In genomic region chr13:75391432-75392100, GRCh38 we compare ENCODE assay signal across 21 cellular contexts.
DNase-seq lines count a peak whose midpoint lies in the region; ATAC-seq and TF ChIP-seq lines count a peak whose summit lies in the region.
"Had no signal": no experiment of that assay in that cellular context is flagged by ENCODE, and none has a peak within 500 bp of the region (broad histone marks: within the 10 kb centered on the region; RNA-seq: fewer than 3 reads in every experiment).

No MANE protein-coding gene starts in this region.

- H3K27me3 ChIP-seq in IMR-90 (ENCODE audit: control insufficient read depth, insufficient read depth, low read length) (no peaks in the 10 kb centered on the region), right cardiac atrium (ENCODE audit: control insufficient read depth, insufficient read depth) (no peaks in the 10 kb centered on the region)
- H3K27me3 ChIP-seq: testis had no signal

- no peak for TF ChIP-seq POLR2A in IMR-90 (IDR thresholded peaks at IDR 0.05; ENCODE audit: low read depth, low read length)

- no peak overlapping the region for H4K8ac ChIP-seq in IMR-90 (ENCODE audit: low read depth in 2 of 2, low read length in 2 of 2)

- H3K9me3 ChIP-seq in IMR-90 (ENCODE audit: control insufficient read depth, insufficient read depth, low read length), result no peaks in the 10 kb centered on the region
- no peaks in the 10 kb centered on the region for H3K9me3 ChIP-seq in right cardiac atrium (ENCODE audit: control insufficient read depth, low read length)
- H3K9me3 ChIP-seq: prostate gland, testis had no signal

- H3K9me1 ChIP-seq in IMR-90 (ENCODE audit: insufficient read depth, low read length), result no peaks in the 10 kb centered on the region; the same call in 1 of the 2 replicates

- 86% methylated on average over 3 of the region's 3 CpGs; no CpG with 5 or more reads in 1 of the 2 experiments for WGBS in IMR-90 (ENCODE audit: extremely low coverage in 2 of 2, insufficient read length in 1 of 2), 2 experiments
- 83% methylated on average over 3 of the region's 3 CpGs for WGBS in right cardiac atrium

- in situ Hi-C loops in IMR-90 (cut with MboI; ENCODE audit: low sequenced_read_pairs), result no loop called here

- CTCF ChIA-PET in IMR-90 (lab: Yijun Ruan, JAX), result no interaction called here

- no peak overlapping the region for H2BK5ac ChIP-seq in IMR-90 (ENCODE audit: low read depth, low read length, poor library complexity, severe bottlenecking)

- no peak overlapping the region for H4K5ac ChIP-seq in IMR-90 (ENCODE audit: low read depth, low read length)

- no peak overlapping the region for H2BK15ac ChIP-seq in IMR-90 (ENCODE audit: low read depth, low read length)

- H3K56ac ChIP-seq in IMR-90 (ENCODE audit: extremely low read depth, insufficient read depth, low read length), result no peak overlapping the region

- DNase-seq in IMR-90 (peak; percentile 30), right cardiac atrium (no peak), OCI-M2 (lab: John Stamatoyannopoulos, UW; ENCODE audit: unreplicated experiment) (no peak), NCI-H187 (lab: John Stamatoyannopoulos, UW) (no peak), HFFc6 (no peak)
- DNase-seq in activated effector memory CD4-positive, alpha-beta T cell treated with anti-CD3 and anti-CD28 coated beads, Interleukin-2, amount 50 U/mL, for 16 hours, result no peak
- DNase-seq: activated naive CD4-positive, alpha-beta T cell treated with anti-CD3 and anti-CD28 coated beads, Interleukin-2, amount 10 ng/mL, durations not matched to agents 7 days and 5 days; activated T-cell treated with anti-CD3 and anti-CD28 coated beads, Interleukin-2, amount 50 U/mL, for 1 hour; COR-L47; hypothalamus; kidney; mesendoderm; NCI-H446; nephron progenitor cell; stimulated activated CD8-positive, alpha-beta memory T cell treated with anti-CD3 and anti-CD28 coated beads, Interleukin-4, amount 100 ng/mL, for 48 hours; testis had no signal

- ATAC-seq in GM18858 (IDR thresholded peaks at IDR 0.05; ENCODE audit: unreplicated experiment), result peak; percentile 31
- peak; percentile 42 for ATAC-seq in GM21717 (IDR thresholded peaks at IDR 0.05; ENCODE audit: unreplicated experiment)
- ATAC-seq in IMR-90 (ENCODE audit: low read depth), result peak; percentile 57
- peak; percentile 37 to 39 for ATAC-seq in right cardiac atrium
- ATAC-seq: GM23338 had no signal

- H3K4me1 Mint-ChIP-seq in HFFc6 (ENCODE audit: low read depth), result peaks cover 12% of the 10 kb centered on the region
- H3K4me1 Mint-ChIP-seq: activated naive CD4-positive, alpha-beta T cell treated with anti-CD3 and anti-CD28 coated beads, Interleukin-2, amount 10 ng/mL, durations not matched to agents 7 days and 5 days; nephron progenitor cell had no signal

- no peak overlapping the region for H3K27ac Mint-ChIP-seq in HFFc6
- H3K27ac Mint-ChIP-seq: activated naive CD4-positive, alpha-beta T cell treated with anti-CD3 and anti-CD28 coated beads, Interleukin-2, amount 10 ng/mL, durations not matched to agents 7 days and 5 days; GM23338; nephron progenitor cell had no signal

- H2AK9ac ChIP-seq in IMR-90 (replicated peaks; ENCODE audit: low read depth, low read length, poor library complexity), result no peak overlapping the region

- no peak for TF ChIP-seq RAD21 in IMR-90 (IDR thresholded peaks at IDR 0.05; ENCODE audit: low read length)

- H3K4me3 Mint-ChIP-seq in HFFc6, result no peak overlapping the region
- H3K4me3 Mint-ChIP-seq: activated naive CD4-positive, alpha-beta T cell treated with anti-CD3 and anti-CD28 coated beads, Interleukin-2, amount 10 ng/mL, durations not matched to agents 7 days and 5 days; GM23338; nephron progenitor cell had no signal

- no peaks in the 10 kb centered on the region for H4K20me1 ChIP-seq in IMR-90 (ENCODE audit: insufficient read depth, low read length)

- H2BK20ac ChIP-seq in IMR-90 (ENCODE audit: low read depth, low read length), result no peak overlapping the region

- 0 out of 2 replicates have a peak overlapping the region, but pooled peaks have one; percentile 14 for H3K14ac ChIP-seq in IMR-90 (replicated peaks; ENCODE audit: low read depth, low read length)

- intact Hi-C loops in IMR-90 (cut with micrococcal nuclease) (no loop called here), right cardiac atrium (cut with DNase I) (no loop called here)

- H3K27ac ChIP-seq in IMR-90 (ENCODE audit: insufficient read depth, low read length) (no peak overlapping the region), right cardiac atrium (ENCODE audit: low read length) (peak overlapping the region; percentile 14)
- H3K27ac ChIP-seq: prostate gland, testis had no signal

- no peaks in the 10 kb centered on the region for H3K36me3 ChIP-seq in IMR-90 (ENCODE audit: control insufficient read depth, insufficient read depth, low read length)
- H3K36me3 ChIP-seq: prostate gland had no signal

- H2AFZ ChIP-seq in IMR-90 (replicated peaks; ENCODE audit: low read length, poor library complexity), result no peak overlapping the region
- H2AFZ ChIP-seq: GM23338 had no signal

- H3K79me1 ChIP-seq in IMR-90 (ENCODE audit: low read depth in 1 of 2, low read length in 2 of 2), result peaks cover 0 to 2% of the 10 kb centered on the region in 2 experiments; a peak in 2 of 4 replicates

- H3K23ac ChIP-seq in IMR-90 (ENCODE audit: low read depth, low read length), result no peak overlapping the region

- TF ChIP-seq CTCF in IMR-90 (conservative IDR thresholded peaks at IDR 0.05; ENCODE audit: low read depth, low read length) (no peak), HFFc6 (IDR thresholded peaks at IDR 0.05) (no peak)

- H3K4me2 ChIP-seq in IMR-90 (ENCODE audit: low read depth, low read length), result no peak overlapping the region
- H3K4me2 ChIP-seq: GM23338, smooth muscle cell had no signal

- no TSS peak for BruUV-seq in IMR-90 (replicated peaks; lab: Mats Ljungman, UMichigan)

- no peak overlapping the region for H3K4me3 ChIP-seq in IMR-90 (ENCODE audit: insufficient read depth, low read depth, low read length)
- no peak overlapping the region for H3K4me3 ChIP-seq in right cardiac atrium (ENCODE audit: low read length)
- H3K4me3 ChIP-seq: GM23338, prostate gland, smooth muscle cell, testis had no signal

- H3K9me3 Mint-ChIP-seq in HFFc6, result no peaks in the 10 kb centered on the region
- H3K9me3 Mint-ChIP-seq: activated naive CD4-positive, alpha-beta T cell treated with anti-CD3 and anti-CD28 coated beads, Interleukin-2, amount 10 ng/mL, durations not matched to agents 7 days and 5 days; GM23338 had no signal

- H2BK120ac ChIP-seq in IMR-90 (ENCODE audit: low read depth, low read length), result no peak overlapping the region

- no peaks in the 10 kb centered on the region for H3K36me3 Mint-ChIP-seq in HFFc6 (ENCODE audit: low read depth)
- H3K36me3 Mint-ChIP-seq: activated naive CD4-positive, alpha-beta T cell treated with anti-CD3 and anti-CD28 coated beads, Interleukin-2, amount 10 ng/mL, durations not matched to agents 7 days and 5 days had no signal

- no peak overlapping the region for H3K4ac ChIP-seq in IMR-90 (ENCODE audit: low read depth, low read length)

- H4K91ac ChIP-seq in IMR-90 (ENCODE audit: insufficient read depth, low read depth, low read length), result no peak overlapping the region

- H3K9ac ChIP-seq in IMR-90 (ENCODE audit: low read depth, low read length), result no peak overlapping the region

- peaks cover 2% of the 10 kb centered on the region; the same call in 1 of the 2 replicates for H3K4me1 ChIP-seq in IMR-90 (ENCODE audit: control insufficient read depth, insufficient read depth, low read length)
- peaks cover 3% of the 10 kb centered on the region for H3K4me1 ChIP-seq in right cardiac atrium (ENCODE audit: control insufficient read depth, insufficient read depth, low read length)
- H3K4me1 ChIP-seq: prostate gland, testis had no signal

- dilution Hi-C loops in IMR-90 (cut with HindIII; ENCODE audit: low sequenced_read_pairs, unreplicated experiment), result no loop called here

- H2AK5ac ChIP-seq in IMR-90 (ENCODE audit: low read depth, low read length), result 0 out of 2 replicates have a peak overlapping the region, but pooled peaks have one; percentile 39

- POLR2A ChIA-PET in IMR-90 (lab: Charles Lee; ENCODE audit: unreplicated experiment), result no interaction called here

- H3K18ac ChIP-seq in IMR-90 (ENCODE audit: low read depth, low read length), result no peak overlapping the region

- H3K27me3 Mint-ChIP-seq in HFFc6 (ENCODE audit: insufficient read depth), result no peaks in the 10 kb centered on the region
- H3K27me3 Mint-ChIP-seq: activated naive CD4-positive, alpha-beta T cell treated with anti-CD3 and anti-CD28 coated beads, Interleukin-2, amount 10 ng/mL, durations not matched to agents 7 days and 5 days had no signal

TF ChIP-seq in IMR-90, 13 proteins besides CTCF, POLR2A, EP300 and RAD21 (continues in another document):
- TF ChIP-seq CHD1 (IDR thresholded peaks at IDR 0.05; ENCODE audit: low read depth, low read length) (no peak), ELK1 (IDR thresholded peaks at IDR 0.05; ENCODE audit: borderline replicate concordance, low read depth, low read length) (no peak), RFX5 (IDR thresholded peaks at IDR 0.05; ENCODE audit: low read depth, low read length) (no peak), RCOR1 (IDR thresholded peaks at IDR 0.05; ENCODE audit: insufficient replicate concordance, low read length) (no peak), SMC3 (IDR thresholded peaks at IDR 0.05; ENCODE audit: low read depth, low read length) (no peak), MXI1 (IDR thresholded peaks at IDR 0.05; ENCODE audit: borderline replicate concordance, low read depth, low read length) (no peak), BHLHE40 (IDR thresholded peaks at IDR 0.05; ENCODE audit: low read depth, low read length) (no peak), USF2 (IDR thresholded peaks at IDR 0.05; ENCODE audit: low read depth, low read length) (no peak), FOS (IDR thresholded peaks at IDR 0.05; ENCODE audit: low read depth, low read length) (no peak), MAZ (IDR thresholded peaks at IDR 0.05; ENCODE audit: borderline replicate concordance, low read depth, low read length) (no peak), CEBPB (IDR thresholded peaks at IDR 0.05; ENCODE audit: low read depth, low read length) (no peak)
